In genomic region chr19:2306971-2307370, GRCh38 we compare ENCODE assay signal across 19 cellular contexts. TPM values are rescaled to one million over a fixed set of nuclear protein-coding genes. Genes with fewer than 3 reads are reported as not detected.
"Had no signal": no experiment of that assay in that cellular context is flagged by ENCODE, and none has a peak within 500 bp of the region (broad histone marks: within the 10 kb centered on the region; RNA-seq: fewer than 3 reads in every experiment).

No MANE protein-coding gene starts in this region.

- H3K4me3 Mint-ChIP-seq: activated naive CD8-positive, alpha-beta T cell treated with anti-CD3 and anti-CD28 coated beads, Interleukin-2, amount 10 ng/mL, durations not matched to agents 7 days and 5 days; T-helper 2 cell treated with Interferon-gamma antibody and Interleukin-4, amounts not matched to agents 5 μg/mL and 100 μg/mL, for 36 hours had no signal

- H3K9me3 ChIP-seq: esophagus muscularis mucosa, neutrophil, SJSA1, upper lobe of left lung had no signal

- DNase-seq: activated CD4-positive, alpha-beta T cell treated with anti-CD3 and anti-CD28 coated beads, Interleukin-2, amount 50 U/mL, for 1 hour; activated CD8-positive, alpha-beta memory T cell treated with anti-CD3 and anti-CD28 coated beads for 24 hours; activated gamma-delta T cell treated with Interleukin-2 at 50 U/mL for 16 hours; activated naive CD8-positive, alpha-beta T cell treated with anti-CD3 and anti-CD28 coated beads, Interleukin-2, amount 10 ng/mL, durations not matched to agents 7 days and 5 days; kidney glomerular epithelial cell; stimulated activated CD4-positive, alpha-beta T cell treated with anti-CD3 and anti-CD28 coated beads, Interleukin-4, amount 100 ng/mL, for 24 hours; stimulated activated naive CD4-positive, alpha-beta T cell treated with Interleukin-2 at 50 U/mL for 16 hours had no signal

- H3K27ac Mint-ChIP-seq: activated naive CD8-positive, alpha-beta T cell treated with anti-CD3 and anti-CD28 coated beads, Interleukin-2, amount 10 ng/mL, durations not matched to agents 7 days and 5 days; T-helper 2 cell treated with Interferon-gamma antibody and Interleukin-4, amounts not matched to agents 5 μg/mL and 100 μg/mL, for 36 hours had no signal

- H3K36me3 ChIP-seq: esophagus muscularis mucosa, neutrophil, SJSA1, upper lobe of left lung had no signal

- H3K9me3 Mint-ChIP-seq: activated naive CD8-positive, alpha-beta T cell treated with anti-CD3 and anti-CD28 coated beads, Interleukin-2, amount 10 ng/mL, durations not matched to agents 7 days and 5 days; T-helper 2 cell treated with Interferon-gamma antibody and Interleukin-4, amounts not matched to agents 5 μg/mL and 100 μg/mL, for 36 hours had no signal

- H3K4me3 ChIP-seq: SJSA1, skin epidermis, upper lobe of left lung had no signal

- H3K27ac ChIP-seq: esophagus muscularis mucosa, neutrophil, SJSA1, skin epidermis, upper lobe of left lung had no signal

RNA-seq across cellular contexts. Expression of gene LINGO3, which starts 1.0 kb away (rescaled TPM):
- total RNA-seq: dermis microvascular lymphatic vessel endothelial cell, esophagus muscularis mucosa, glomerular endothelial cell, myocyte, SJSA1 had no signal

RNA-seq across cellular contexts. Expression of gene PEAK3, which starts 25.0 kb away (rescaled TPM):
- total RNA-seq: cerebellum, glomerular endothelial cell, SJSA1 had no signal

RNA-seq across cellular contexts. Expression of gene JSRP1, which starts 50.8 kb away (rescaled TPM):
- total RNA-seq: cerebellum, dermis microvascular lymphatic vessel endothelial cell, esophagus muscularis mucosa, renal cortical epithelial cell, SJSA1, temporal lobe had no signal
